In the genomic region with DNA sequence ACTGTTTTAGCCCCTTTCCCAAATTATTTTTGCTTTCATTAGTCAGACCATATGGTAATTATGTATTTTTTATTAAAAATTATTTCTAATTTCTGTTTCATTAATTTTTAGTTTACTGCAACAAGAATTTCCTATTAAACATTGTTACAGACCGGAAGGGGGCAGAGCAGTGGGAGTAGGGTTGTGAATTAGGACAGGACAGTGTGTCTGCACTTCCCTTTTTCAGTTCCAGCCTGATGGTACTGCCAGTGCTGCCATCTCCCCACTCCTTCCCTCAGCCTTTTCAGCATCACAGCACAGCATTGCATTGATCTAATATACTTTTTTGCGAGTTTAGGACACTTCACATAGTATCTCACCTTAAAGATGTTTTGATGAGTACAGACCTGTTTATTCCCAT, we compare ENCODE assay signal across 14 cellular contexts.
A peak's percentile ranks its signal among the peaks of the same experiment; 100 is the strongest.
DNase-seq lines count a peak whose midpoint lies in the region; ATAC-seq, FAIRE-seq and TF ChIP-seq lines count a peak whose summit lies in the region.
"Had no signal": no experiment of that assay in that cellular context is flagged by ENCODE, and none has a peak within 500 bp of the region (broad histone marks: within the 10 kb centered on the region; RNA-seq: fewer than 3 reads in every experiment).

No MANE protein-coding gene starts in this region.

- TF ChIP-seq POLR2A in GM12891 (IDR thresholded peaks at IDR 0.05; ENCODE audit: low read depth, low read length) (no peak), erythroblast (IDR thresholded peaks at IDR 0.05; ENCODE audit: low read length) (no peak), sigmoid colon (IDR thresholded peaks at IDR 0.05) (no peak)

- peak; percentile 59 for FAIRE-seq in GM12891 (lab: Jason Lieb, UNC)
- FAIRE-seq: endometrium had no signal

- no peaks in the 10 kb centered on the region for H3K9me3 Mint-ChIP-seq in activated T-cell treated with anti-CD3 and anti-CD28 coated beads, Interleukin-2, amount 50 U/mL, for 4 hours
- H3K9me3 Mint-ChIP-seq: brain had no signal

- H3K4me3 Mint-ChIP-seq in activated T-cell treated with anti-CD3 and anti-CD28 coated beads, Interleukin-2, amount 50 U/mL, for 4 hours = no peak overlapping the region
- H3K4me3 Mint-ChIP-seq: brain had no signal

- no peak for TF ChIP-seq EP300 in sigmoid colon (IDR thresholded peaks at IDR 0.05)

- H3K4me1 ChIP-seq in sigmoid colon = no peaks in the 10 kb centered on the region
- no peaks in the 10 kb centered on the region for H3K4me1 ChIP-seq in right atrium auricular region

- peaks cover 9% of the 10 kb centered on the region for H3K36me3 Mint-ChIP-seq in activated T-cell treated with anti-CD3 and anti-CD28 coated beads, Interleukin-2, amount 50 U/mL, for 4 hours (ENCODE audit: insufficient read depth)

- no peak for DNase-seq in GM12891 (ENCODE audit: insufficient read length, low spot score)
- DNase-seq in erythroblast (lab: John Stamatoyannopoulos, UW) = peak; percentile 29 to 31
- no peak for DNase-seq in activated T-cell treated with anti-CD3 and anti-CD28 coated beads, Interleukin-2, amount 50 U/mL, for 4 hours
- DNase-seq in sigmoid colon = no peak
- DNase-seq in right atrium auricular region (ENCODE audit: low spot score) = no peak
- DNase-seq: heart left ventricle; NCI-H2171; stimulated activated CD4-positive, alpha-beta T cell treated with anti-CD3 and anti-CD28 coated beads, Interleukin-1b, Interleukin-23, amount 100 ng/mL, for 48 hours; stimulated activated naive CD8-positive, alpha-beta T cell treated with anti-CD3 and anti-CD28 coated beads, Interleukin-15, Interleukin-2, amounts not matched to agents 100 U/mL and 50 U/mL, for 24 hours had no signal

- 80 to 91% methylated on average over 2 of the region's 2 CpGs for WGBS in sigmoid colon, 2 donors

- ATAC-seq in GM21447 (IDR thresholded peaks at IDR 0.05; ENCODE audit: unreplicated experiment) (peak; percentile 63), HG03442 (IDR thresholded peaks at IDR 0.05; ENCODE audit: unreplicated experiment) (peak; percentile 46), HG03196 (IDR thresholded peaks at IDR 0.05; ENCODE audit: unreplicated experiment) (no peak)
- no peak for ATAC-seq in activated T-cell treated with anti-CD3 and anti-CD28 coated beads, Interleukin-2, amount 50 U/mL, for 4 hours
- ATAC-seq: heart left ventricle had no signal

- H3K27me3 ChIP-seq in sigmoid colon = no peaks in the 10 kb centered on the region
- no peaks in the 10 kb centered on the region for H3K27me3 ChIP-seq in right atrium auricular region
- H3K27me3 ChIP-seq: heart left ventricle had no signal

- intact Hi-C loops in sigmoid colon (cut with DNase I) = no loop called here

- TF ChIP-seq CTCF in sigmoid colon (IDR thresholded peaks at IDR 0.05) = no peak
- no peak for TF ChIP-seq CTCF in right atrium auricular region (IDR thresholded peaks at IDR 0.05)

- peaks cover 72% of the 10 kb centered on the region for H3K4me1 Mint-ChIP-seq in activated T-cell treated with anti-CD3 and anti-CD28 coated beads, Interleukin-2, amount 50 U/mL, for 4 hours (ENCODE audit: low read depth)

- no peak overlapping the region for H3K27ac ChIP-seq in sigmoid colon
- H3K27ac ChIP-seq in right atrium auricular region = no peak overlapping the region
- H3K27ac ChIP-seq: heart left ventricle had no signal

- H3K4me3 ChIP-seq in sigmoid colon (no peak overlapping the region), right atrium auricular region (no peak overlapping the region)
- H3K4me3 ChIP-seq: heart left ventricle had no signal

- H3K36me3 ChIP-seq in sigmoid colon (no peaks in the 10 kb centered on the region), right atrium auricular region (no peaks in the 10 kb centered on the region)
- H3K36me3 ChIP-seq: heart left ventricle had no signal

- no peaks in the 10 kb centered on the region for H3K27me3 Mint-ChIP-seq in activated T-cell treated with anti-CD3 and anti-CD28 coated beads, Interleukin-2, amount 50 U/mL, for 4 hours (ENCODE audit: low read depth)
- H3K27me3 Mint-ChIP-seq: brain had no signal

- H3K9me3 ChIP-seq in sigmoid colon = no peaks in the 10 kb centered on the region
- H3K9me3 ChIP-seq in right atrium auricular region = no peaks in the 10 kb centered on the region
- H3K9me3 ChIP-seq: heart left ventricle had no signal

TF ChIP-seq in GM12891, 5 proteins besides CTCF, POLR2A, EP300 and RAD21:
- TF ChIP-seq POU2F2 (IDR thresholded peaks at IDR 0.05; ENCODE audit: low read depth, low read length) (no peak), SPI1 (IDR thresholded peaks at IDR 0.05; ENCODE audit: low read depth, low read length) (peak; percentile 93)

Comparison
In these comparisons a context has a peak if more than half of its experiments do, and no peak if none do; other contexts are left out.
1. DNase-seq: peak in erythroblast (2 of 2); none in GM12891 (single experiment), activated T-cell treated with anti-CD3 and anti-CD28 coated beads, Interleukin-2, amount 50 U/mL, for 4 hours (single experiment), sigmoid colon (single experiment) and right atrium auricular region (single experiment).
2. ATAC-seq: peak in GM21447 (single experiment) and HG03442 (single experiment); none in HG03196 (single experiment) and activated T-cell treated with anti-CD3 and anti-CD28 coated beads, Interleukin-2, amount 50 U/mL, for 4 hours (0 of 2).